Comparison of ENCODE assay signal across 21 cellular contexts in the genomic region with DNA sequence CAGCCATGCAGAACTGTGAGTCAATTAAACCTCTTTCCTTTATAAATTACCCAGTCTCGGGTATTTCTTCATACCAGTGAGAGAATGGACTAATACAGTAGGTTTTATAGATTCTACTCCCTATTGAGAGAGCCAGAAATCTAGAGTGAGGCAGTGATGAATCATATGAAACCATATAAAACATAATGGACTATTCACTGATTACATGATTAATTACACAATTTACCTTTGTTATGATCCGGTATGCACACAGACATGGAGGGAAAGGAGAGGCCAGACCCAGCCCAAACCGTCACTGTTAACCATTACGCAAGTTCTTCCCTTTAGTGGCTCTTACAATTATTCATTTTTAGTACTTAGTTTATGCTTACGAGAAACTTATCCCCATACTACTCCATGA.
"Had no signal": no experiment of that assay in that cellular context is flagged by ENCODE, and none has a peak within 500 bp of the region (broad histone marks: within the 10 kb centered on the region; RNA-seq: fewer than 3 reads in every experiment).

No MANE protein-coding gene starts in this region.

- H3K27ac Mint-ChIP-seq: activated CD4-positive, alpha-beta memory T cell treated with anti-CD3 and anti-CD28 coated beads for 36 hours; activated CD4-positive, alpha-beta T cell treated with anti-CD3 and anti-CD28 coated beads, Interleukin-2, amount 10 ng/mL, durations not matched to agents 7 days and 5 days; activated naive CD4-positive, alpha-beta T cell treated with anti-CD3 and anti-CD28 coated beads for 36 hours; activated naive CD8-positive, alpha-beta T cell; activated T-helper 17 cell treated with anti-CD3 and anti-CD28 coated beads, Interleukin-2, amount 50 U/mL, for 72 hours; brain; T-cell had no signal

- H3K27ac ChIP-seq: KMS-11, VCaP had no signal

- ATAC-seq: activated T-helper 17 cell treated with anti-CD3 and anti-CD28 coated beads, Interleukin-2, amount 50 U/mL, for 72 hours; T-cell had no signal

- DNase-seq: activated CD4-positive, alpha-beta memory T cell treated with anti-CD3 and anti-CD28 coated beads for 36 hours; activated CD4-positive, alpha-beta T cell treated with anti-CD3 and anti-CD28 coated beads, Interleukin-2, amount 10 ng/mL, durations not matched to agents 7 days and 5 days; activated CD4-positive, CD25-positive, alpha-beta regulatory T cell; activated CD8-positive, alpha-beta memory T cell treated with anti-CD3 and anti-CD28 coated beads for 24 hours; activated gamma-delta T cell; activated naive CD4-positive, alpha-beta T cell treated with anti-CD3 and anti-CD28 coated beads for 36 hours; activated T-cell treated with anti-CD3 and anti-CD28 coated beads, Interleukin-2, amount 50 U/mL, for 48 hours; amygdala; NCI-H1048; NCI-H146; NCI-H187 treated with DMSO at 0.1 percent for 48 hours; NCI-H2081 treated with DMSO at 0.1 percent for 48 hours; NCI-H446; NCI-H524; SIG-M5; T-cell had no signal

- H3K27me3 Mint-ChIP-seq: activated CD4-positive, alpha-beta memory T cell treated with anti-CD3 and anti-CD28 coated beads for 36 hours; activated CD4-positive, alpha-beta T cell treated with anti-CD3 and anti-CD28 coated beads, Interleukin-2, amount 10 ng/mL, durations not matched to agents 7 days and 5 days; activated naive CD8-positive, alpha-beta T cell; activated T-helper 17 cell treated with anti-CD3 and anti-CD28 coated beads, Interleukin-2, amount 50 U/mL, for 72 hours; brain; T-cell had no signal

- H3K4me3 Mint-ChIP-seq: activated CD4-positive, alpha-beta memory T cell treated with anti-CD3 and anti-CD28 coated beads for 36 hours; activated CD4-positive, alpha-beta T cell treated with anti-CD3 and anti-CD28 coated beads, Interleukin-2, amount 10 ng/mL, durations not matched to agents 7 days and 5 days; activated naive CD4-positive, alpha-beta T cell treated with anti-CD3 and anti-CD28 coated beads for 36 hours; activated naive CD8-positive, alpha-beta T cell; activated T-helper 17 cell treated with anti-CD3 and anti-CD28 coated beads, Interleukin-2, amount 50 U/mL, for 72 hours; brain; T-cell had no signal

- H3K36me3 Mint-ChIP-seq: activated CD4-positive, alpha-beta memory T cell treated with anti-CD3 and anti-CD28 coated beads for 36 hours; activated naive CD8-positive, alpha-beta T cell; brain; T-cell had no signal

- H3K4me1 Mint-ChIP-seq: activated CD4-positive, alpha-beta T cell treated with anti-CD3 and anti-CD28 coated beads, Interleukin-2, amount 10 ng/mL, durations not matched to agents 7 days and 5 days; activated T-helper 17 cell treated with anti-CD3 and anti-CD28 coated beads, Interleukin-2, amount 50 U/mL, for 72 hours; T-cell had no signal
